Comparison of ENCODE assay signal across 13 cellular contexts in the genomic region with DNA sequence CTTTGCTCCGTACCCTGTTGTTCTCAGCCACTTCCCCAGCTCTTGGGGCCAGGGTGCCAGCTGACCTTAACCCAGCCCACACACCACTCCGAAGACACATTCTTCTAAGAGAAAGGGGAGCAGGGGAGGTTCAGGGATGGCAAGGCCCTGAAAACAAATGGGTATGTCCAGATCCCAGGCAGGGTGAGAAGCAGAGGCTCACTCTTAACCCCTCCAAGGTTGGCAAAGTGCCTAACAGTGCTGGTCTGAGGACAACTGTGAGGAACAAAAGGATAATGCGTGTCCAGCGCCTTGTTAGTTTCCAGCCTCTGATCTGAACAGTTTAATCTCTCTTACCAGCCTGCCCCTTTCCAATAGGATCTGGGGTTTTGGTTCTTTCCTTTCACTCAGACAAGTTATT. TPM values are rescaled to one million over a fixed set of nuclear protein-coding genes. Genes with fewer than 3 reads are reported as not detected.
DNase-seq lines count a peak whose midpoint lies in the region; ATAC-seq and TF ChIP-seq lines count a peak whose summit lies in the region.
"Had no signal": no experiment of that assay in that cellular context is flagged by ENCODE, and none has a peak within 500 bp of the region (broad histone marks: within the 10 kb centered on the region; RNA-seq: fewer than 3 reads in every experiment).

No MANE protein-coding gene starts in this region.

- ATAC-seq in activated CD8-positive, alpha-beta memory T cell treated with anti-CD3 and anti-CD28 coated beads, Interleukin-2, amount 10 ng/mL, durations not matched to agents 7 days and 5 days, result no peak
- ATAC-seq: psoas muscle; stimulated activated naive B cell treated with anti-CD40 and anti-IgM and Interleukin-4, amounts not matched to agents 10 μg/mL and 1 μg/mL and 100 μg/mL, for 72 hours had no signal

- TF ChIP-seq POLR2A in vagina (IDR thresholded peaks at IDR 0.05), result no peak

- H3K79me2 ChIP-seq in Loucy (ENCODE audit: insufficient read depth, low read length), result peaks cover 14% of the 10 kb centered on the region

- CTCF ChIA-PET in activated CD8-positive, alpha-beta memory T cell treated with anti-CD3 and anti-CD28 coated beads, Interleukin-2, amount 10 ng/mL, durations not matched to agents 7 days and 5 days (lab: Charles Lee), result no interaction called here

- H3K36me3 Mint-ChIP-seq in activated CD8-positive, alpha-beta memory T cell treated with anti-CD3 and anti-CD28 coated beads, Interleukin-2, amount 10 ng/mL, durations not matched to agents 7 days and 5 days, result peaks cover 16% of the 10 kb centered on the region
- H3K36me3 Mint-ChIP-seq in endodermal cell (ENCODE audit: low read depth) (peaks cover 30% of the 10 kb centered on the region), osteocyte (ENCODE audit: unreplicated experiment) (peaks cover 12% of the 10 kb centered on the region)

- TF ChIP-seq CTCF in Loucy (conservative IDR thresholded peaks at IDR 0.05; ENCODE audit: low read length) (no peak), endodermal cell (conservative IDR thresholded peaks at IDR 0.05) (no peak), osteocyte (IDR thresholded peaks at IDR 0.05) (no peak), vagina (IDR thresholded peaks at IDR 0.05) (no peak)

- peak overlapping the region; percentile 83 for H3K4me3 Mint-ChIP-seq in activated CD8-positive, alpha-beta memory T cell treated with anti-CD3 and anti-CD28 coated beads, Interleukin-2, amount 10 ng/mL, durations not matched to agents 7 days and 5 days
- H3K4me3 Mint-ChIP-seq in endodermal cell (peak overlapping the region; percentile 80), osteocyte (ENCODE audit: unreplicated experiment) (no peak overlapping the region)

- H3K4me2 ChIP-seq in Loucy (ENCODE audit: low read depth, low read length, poor library complexity, severe bottlenecking), result peak overlapping the region; percentile 71

- no peak overlapping the region for H2AFZ ChIP-seq in Loucy (ENCODE audit: low read length)

- no peaks in the 10 kb centered on the region for H4K20me1 ChIP-seq in Loucy (ENCODE audit: insufficient read depth, low read length, poor library complexity, severe bottlenecking)

- H3K27ac ChIP-seq in endodermal cell (ENCODE audit: low read depth, low read length), result no peak overlapping the region
- no peak overlapping the region for H3K27ac ChIP-seq in vagina
- H3K27ac ChIP-seq: psoas muscle, uterus had no signal

- H3K27ac Mint-ChIP-seq in activated CD8-positive, alpha-beta memory T cell treated with anti-CD3 and anti-CD28 coated beads, Interleukin-2, amount 10 ng/mL, durations not matched to agents 7 days and 5 days, result no peak overlapping the region
- H3K27ac Mint-ChIP-seq in endodermal cell (no peak overlapping the region), osteocyte (ENCODE audit: unreplicated experiment) (peak overlapping the region; percentile 31)
- H3K27ac Mint-ChIP-seq: stimulated activated naive B cell treated with anti-CD40 and anti-IgM and Interleukin-4, amounts not matched to agents 10 μg/mL and 1 μg/mL and 100 μg/mL, for 72 hours had no signal

- 0 out of 2 replicates have a peak, but pooled peaks cover 3% of the 10 kb centered on the region for H3K36me3 ChIP-seq in Loucy (ENCODE audit: insufficient read depth, low read length)
- H3K36me3 ChIP-seq in endodermal cell (ENCODE audit: control insufficient read depth, insufficient read depth, low read length), result peaks cover 33% of the 10 kb centered on the region
- no peaks in the 10 kb centered on the region for H3K36me3 ChIP-seq in vagina
- H3K36me3 ChIP-seq: uterus had no signal

- no peaks in the 10 kb centered on the region for H3K27me3 Mint-ChIP-seq in activated CD8-positive, alpha-beta memory T cell treated with anti-CD3 and anti-CD28 coated beads, Interleukin-2, amount 10 ng/mL, durations not matched to agents 7 days and 5 days
- H3K27me3 Mint-ChIP-seq in endodermal cell (ENCODE audit: insufficient read depth) (no peaks in the 10 kb centered on the region), osteocyte (ENCODE audit: unreplicated experiment) (no peaks in the 10 kb centered on the region)
- H3K27me3 Mint-ChIP-seq: stimulated activated naive B cell treated with anti-CD40 and anti-IgM and Interleukin-4, amounts not matched to agents 10 μg/mL and 1 μg/mL and 100 μg/mL, for 72 hours had no signal

- H3K9me3 Mint-ChIP-seq in activated CD8-positive, alpha-beta memory T cell treated with anti-CD3 and anti-CD28 coated beads, Interleukin-2, amount 10 ng/mL, durations not matched to agents 7 days and 5 days (ENCODE audit: low read depth), result no peaks in the 10 kb centered on the region
- H3K9me3 Mint-ChIP-seq in endodermal cell, result peaks cover 16% of the 10 kb centered on the region
- H3K9me3 Mint-ChIP-seq in osteocyte (ENCODE audit: unreplicated experiment), result no peaks in the 10 kb centered on the region
- H3K9me3 Mint-ChIP-seq: stimulated activated naive B cell treated with anti-CD40 and anti-IgM and Interleukin-4, amounts not matched to agents 10 μg/mL and 1 μg/mL and 100 μg/mL, for 72 hours had no signal

- H3K4me1 Mint-ChIP-seq in activated CD8-positive, alpha-beta memory T cell treated with anti-CD3 and anti-CD28 coated beads, Interleukin-2, amount 10 ng/mL, durations not matched to agents 7 days and 5 days, result peaks cover 14% of the 10 kb centered on the region
- H3K4me1 Mint-ChIP-seq in endodermal cell (peaks cover 2% of the 10 kb centered on the region), osteocyte (ENCODE audit: unreplicated experiment) (peaks cover 7% of the 10 kb centered on the region)

- peaks cover 5% of the 10 kb centered on the region for H3K4me1 ChIP-seq in Loucy (ENCODE audit: insufficient read depth, low read length, poor library complexity, severe bottlenecking)
- H3K4me1 ChIP-seq in endodermal cell (ENCODE audit: control insufficient read depth, insufficient read depth, low read length), result no peaks in the 10 kb centered on the region
- H3K4me1 ChIP-seq in vagina, result peaks cover 6% of the 10 kb centered on the region
- H3K4me1 ChIP-seq: psoas muscle, uterus had no signal

- H3K9me2 ChIP-seq in Loucy (replicated peaks; ENCODE audit: low read depth, low read length), result no peaks in the 10 kb centered on the region

- DNase-seq in activated CD8-positive, alpha-beta memory T cell treated with anti-CD3 and anti-CD28 coated beads, Interleukin-2, amount 10 ng/mL, durations not matched to agents 7 days and 5 days, result no peak
- DNase-seq in activated CD8-positive, alpha-beta memory T cell treated with anti-CD3 and anti-CD28 coated beads, Interleukin-2, amount 50 U/mL, for 48 hours, result no peak
- no peak for DNase-seq in endodermal cell
- no peak for DNase-seq in osteocyte (ENCODE audit: extremely low spot score, unreplicated experiment)
- no peak for DNase-seq in NCI-H526 (lab: John Stamatoyannopoulos, UW)
- DNase-seq in vagina (ENCODE audit: extremely low spot score in 2 of 2), result no peak
- DNase-seq in amniotic stem cell (lab: John Stamatoyannopoulos, UW), result no peak
- DNase-seq: psoas muscle; RPMI8226; stimulated activated CD4-positive, alpha-beta T cell treated with anti-CD3 and anti-CD28 coated beads, Interleukin-2, amount 100 ng/mL, for 48 hours; stimulated activated naive B cell treated with anti-CD40 and anti-IgM and Interleukin-4, amounts not matched to agents 10 μg/mL and 1 μg/mL and 100 μg/mL, for 72 hours; uterus had no signal

- H3F3A ChIP-seq in Loucy (ENCODE audit: low read depth), result no peaks in the 10 kb centered on the region; the same call in 1 of the 2 replicates

- H3K9me3 ChIP-seq in Loucy (ENCODE audit: insufficient read depth, low read depth, low read length) (peaks cover 3% of the 10 kb centered on the region; the same call in 1 of the 2 replicates), endodermal cell (ENCODE audit: control insufficient read depth, low read length) (peaks cover 28% of the 10 kb centered on the region), vagina (no peaks in the 10 kb centered on the region)
- H3K9me3 ChIP-seq: psoas muscle, uterus had no signal

- intact Hi-C loops in vagina (cut with DNase I), result no loop called here

- 99 to 100% methylated on average over 2 to 4 of the region's 4 CpGs for WGBS in endodermal cell (ENCODE audit: insufficient coverage in 1 of 2, insufficient read length in 1 of 2), 2 experiments

- peak overlapping the region; percentile 95 for H3K4me3 ChIP-seq in Loucy (ENCODE audit: low read length, poor library complexity, severe bottlenecking)
- H3K4me3 ChIP-seq in endodermal cell (ENCODE audit: low read length), result peak overlapping the region; percentile 87
- H3K4me3 ChIP-seq in vagina, result no peak overlapping the region
- H3K4me3 ChIP-seq: uterus had no signal

- H3K27me3 ChIP-seq in Loucy (ENCODE audit: insufficient read depth, low read length, poor library complexity, severe bottlenecking) (no peaks in the 10 kb centered on the region), endodermal cell (ENCODE audit: control insufficient read depth, insufficient read depth, low read length, poor library complexity, severe bottlenecking) (no peaks in the 10 kb centered on the region), vagina (no peaks in the 10 kb centered on the region)
- H3K27me3 ChIP-seq: uterus had no signal

- no peak overlapping the region for H3K9ac ChIP-seq in Loucy (ENCODE audit: low read depth, low read length, poor library complexity, severe bottlenecking)
- H3K9ac ChIP-seq in endodermal cell (ENCODE audit: extremely low read depth, low read length, poor library complexity, severe bottlenecking), result no peak overlapping the region

RNA-seq across cellular contexts. Expression of gene TMEM44, which starts 1.5 kb away (rescaled TPM):
- total RNA-seq in activated CD8-positive, alpha-beta memory T cell treated with anti-CD3 and anti-CD28 coated beads, Interleukin-2, amount 10 ng/mL, durations not matched to agents 7 days and 5 days, result 10 to 100 TPM; 15.3 to 15.9 TPM
- 10 to 100 TPM; 31.0 to 34.4 TPM for total RNA-seq in endodermal cell
- 18.4 TPM for polyA plus RNA-seq in endodermal cell (2013, experiment 1 of 2)
- 22.1 TPM for polyA plus RNA-seq in endodermal cell (2013, experiment 2 of 2)
- 27.9 and 34.2 TPM in 2 replicates for total RNA-seq in osteocyte
- 11.0 TPM for total RNA-seq in vagina

RNA-seq across cellular contexts. Expression of gene LSG1, which starts 40.3 kb away (rescaled TPM):
- 10 to 100 TPM; 42.8 to 58.7 TPM for total RNA-seq in activated CD8-positive, alpha-beta memory T cell treated with anti-CD3 and anti-CD28 coated beads, Interleukin-2, amount 10 ng/mL, durations not matched to agents 7 days and 5 days
- total RNA-seq in endodermal cell, result 10 to 100 TPM; 38.3 to 44.7 TPM
- polyA plus RNA-seq in endodermal cell (2013, experiment 1 of 2), result 31.6 TPM
- 30.8 TPM for polyA plus RNA-seq in endodermal cell (2013, experiment 2 of 2)
- total RNA-seq in osteocyte, result 29.7 and 33.3 TPM in 2 replicates
- 40.3 TPM for total RNA-seq in vagina

RNA-seq across cellular contexts. Expression of gene FAM43A, which starts 54.0 kb away (rescaled TPM):
- total RNA-seq in activated CD8-positive, alpha-beta memory T cell treated with anti-CD3 and anti-CD28 coated beads, Interleukin-2, amount 10 ng/mL, durations not matched to agents 7 days and 5 days, result 10 to 100 TPM in 1 of 2 experiments, 1 to 10 TPM in 1; 1.6 to 10.0 TPM
- 1 to 10 TPM in 1 of 2 donors, under 1 TPM in 1; 0.58 to 4.4 TPM for total RNA-seq in endodermal cell
- polyA plus RNA-seq in endodermal cell (2013, experiment 1 of 2), result 6.2 TPM
- polyA plus RNA-seq in endodermal cell (2013, experiment 2 of 2), result 5.7 TPM
- total RNA-seq in osteocyte, result 38.2 and 38.6 TPM in 2 replicates
- 20.4 TPM for total RNA-seq in vagina

Comparison
In these comparisons a context has a peak if more than half of its experiments do, and no peak if none do; other contexts are left out.
1. H3K4me3 ChIP-seq: peak in Loucy (single experiment) and endodermal cell (single experiment); none in vagina (0 of 2).